In genomic region chr15:67186226-67186649, GRCh38 we compare ENCODE assay signal across 9 cellular contexts.
DNase-seq lines count a peak whose midpoint lies in the region; ATAC-seq, FAIRE-seq and TF ChIP-seq lines count a peak whose summit lies in the region.
"Had no signal": no experiment of that assay in that cellular context is flagged by ENCODE, and none has a peak within 500 bp of the region (broad histone marks: within the 10 kb centered on the region; RNA-seq: fewer than 3 reads in every experiment).

No MANE protein-coding gene starts in this region.

- POLR2A ChIA-PET in CD4-positive, alpha-beta memory T cell (lab: Charles Lee; ENCODE audit: partially characterized antibody) = interaction anchor here (1.2 to 1.7 kb wide), 3 partner anchors 12 to 120 kb away, joined by 3 to 4 read pairs (median 3); no protein-coding TSS in a partner anchor
- POLR2A ChIA-PET in RWPE1 (lab: Yijun Ruan, JAX; ENCODE audit: low non-redundant PET) = no interaction called here

- H3K4me3 ChIP-seq in CD4-positive, alpha-beta memory T cell (ENCODE audit: low read length in 2 of 2) = no peak overlapping the region
- no peak overlapping the region for H3K4me3 ChIP-seq in prostate gland

- peak; percentile 60 for ATAC-seq in Right ventricle myocardium superior (ENCODE audit: poor library complexity)
- ATAC-seq in HG03175 (IDR thresholded peaks at IDR 0.05; ENCODE audit: unreplicated experiment) = no peak

- CTCF ChIA-PET in CD4-positive, alpha-beta memory T cell (lab: Charles Lee; ENCODE audit: partially characterized antibody) = no interaction called here
- CTCF ChIA-PET in RWPE1 (lab: Yijun Ruan, JAX) = no interaction called here

- H3K4me1 ChIP-seq in CD4-positive, alpha-beta memory T cell (ENCODE audit: insufficient read depth, low read length) = no peaks in the 10 kb centered on the region
- H3K4me1 ChIP-seq in prostate gland (replicated peaks) = peaks cover 25% of the 10 kb centered on the region

- no peaks in the 10 kb centered on the region for H3K27me3 Mint-ChIP-seq in CD4-positive, alpha-beta memory T cell

- peak overlapping the region in 6 of 7 donors; percentile 24 to 77 (median 64) for H3K27ac Mint-ChIP-seq in CD4-positive, alpha-beta memory T cell

- H3K9me3 Mint-ChIP-seq in CD4-positive, alpha-beta memory T cell = no peaks in the 10 kb centered on the region

- H3K9me3 ChIP-seq in CD4-positive, alpha-beta memory T cell (ENCODE audit: control insufficient read depth in 1 of 2, low read length in 2 of 2) = no peaks in the 10 kb centered on the region
- H3K9me3 ChIP-seq in prostate gland = no peaks in the 10 kb centered on the region

- no peak for FAIRE-seq in urothelium cell line (lab: Jason Lieb, UNC)

- no peak overlapping the region for H3K27ac ChIP-seq in CD4-positive, alpha-beta memory T cell (ENCODE audit: low read depth, low read length)
- H3K27ac ChIP-seq in RWPE1 (peak overlapping the region; percentile 41), prostate gland (peak overlapping the region; percentile 71 to 84)

- WGBS in prostate gland = 15% methylated on average over 6 of the region's 6 CpGs

- no peak for TF ChIP-seq POLR2A in prostate gland (IDR thresholded peaks at IDR 0.05)

- peaks cover 76% of the 10 kb centered on the region for H3K36me3 ChIP-seq in CD4-positive, alpha-beta memory T cell (ENCODE audit: insufficient read depth, low read length)
- no peaks in the 10 kb centered on the region for H3K36me3 ChIP-seq in prostate gland

- H3K4me3 Mint-ChIP-seq in CD4-positive, alpha-beta memory T cell = no peak overlapping the region

- TF ChIP-seq CTCF in RWPE1 (conservative IDR thresholded peaks at IDR 0.05; ENCODE audit: low read depth) (no peak), prostate gland (IDR thresholded peaks at IDR 0.05) (no peak)

- no peak for DNase-seq in CD4-positive, alpha-beta memory T cell
- DNase-seq in RWPE1 (ENCODE audit: low spot score) = no peak
- peak; percentile 87 for DNase-seq in Right ventricle myocardium superior
- DNase-seq in prostate gland (ENCODE audit: low spot score) = peak; percentile 72
- DNase-seq in hepatic stellate cell (ENCODE audit: low spot score) = no peak
- no peak for DNase-seq in urothelium cell line (ENCODE audit: low spot score)
- DNase-seq in DMS114 treated with DMSO at 0.1 percent for 48 hours (lab: John Stamatoyannopoulos, UW; ENCODE audit: unreplicated experiment) = no peak
- DNase-seq: stimulated activated CD4-positive, alpha-beta T cell treated with anti-CD3 and anti-CD28 coated beads, Interleukin-1b, Interleukin-23, amount 100 ng/mL, for 48 hours had no signal

- intact Hi-C loops in CD4-positive, alpha-beta memory T cell (cut with micrococcal nuclease) = no loop called here
- intact Hi-C loops in Right ventricle myocardium superior (cut with DNase I) (no loop called here), prostate gland (cut with DNase I) (loop anchor here (5.0 kb wide), 2 partner anchors 49 to 119 kb away; partner anchors contain the start of gene SMAD3)

- H3K27me3 ChIP-seq in CD4-positive, alpha-beta memory T cell (ENCODE audit: insufficient read depth, low read length) = no peaks in the 10 kb centered on the region
- H3K27me3 ChIP-seq in prostate gland (replicated peaks; ENCODE audit: insufficient read depth) = no peaks in the 10 kb centered on the region

- peaks cover 1 to 8% (median 7%) of the 10 kb centered on the region in 4 donors for H3K4me1 Mint-ChIP-seq in CD4-positive, alpha-beta memory T cell

- H3K36me3 Mint-ChIP-seq in CD4-positive, alpha-beta memory T cell = peaks cover 61 to 87% of the 10 kb centered on the region in 2 donors

Comparison
In these comparisons a context has a peak if more than half of its experiments do, and no peak if none do; other contexts are left out.
1. DNase-seq: peak in Right ventricle myocardium superior (single experiment) and prostate gland (single experiment); none in CD4-positive, alpha-beta memory T cell (0 of 5), RWPE1 (single experiment), hepatic stellate cell (single experiment), urothelium cell line (single experiment) and DMS114 treated with DMSO at 0.1 percent for 48 hours (single experiment).